Comparison of ENCODE assay signal across 25 cellular contexts in the genomic region with DNA sequence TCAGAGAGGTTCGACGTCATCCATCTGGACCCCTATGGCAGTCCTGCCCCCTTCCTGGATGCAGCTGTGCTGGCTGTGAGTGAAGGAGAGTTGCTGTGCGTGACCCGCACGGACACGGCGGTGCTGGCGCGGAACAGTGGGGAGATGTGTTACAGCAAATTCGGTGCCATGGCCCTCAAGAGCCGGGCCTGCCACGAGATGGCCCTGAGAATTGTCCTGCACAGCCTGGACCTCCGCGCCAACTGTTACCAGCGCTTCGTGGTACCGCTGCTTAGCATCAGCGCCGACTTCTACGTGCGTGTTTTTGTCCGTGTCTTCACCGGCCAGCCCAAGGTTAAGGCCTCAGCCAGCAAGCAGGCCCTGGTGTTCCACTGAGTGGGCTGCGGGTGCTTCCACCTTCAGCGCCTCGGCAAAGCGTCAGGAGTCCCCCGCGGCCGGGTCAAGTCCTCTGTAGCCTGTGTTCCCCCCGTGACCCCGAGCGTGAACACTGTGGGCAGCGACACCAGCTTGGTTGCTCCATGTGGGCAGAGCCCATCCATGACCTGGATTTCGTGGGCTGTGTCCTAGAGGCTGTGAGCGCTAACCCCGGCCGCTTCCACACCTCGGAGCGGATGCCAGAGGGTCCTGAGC.
"Had no signal": no experiment of that assay in that cellular context is flagged by ENCODE, and none has a peak within 500 bp of the region (broad histone marks: within the 10 kb centered on the region; RNA-seq: fewer than 3 reads in every experiment).

No MANE protein-coding gene starts in this region.

- H3K4me1 ChIP-seq: esophagus muscularis mucosa, foreskin keratinocyte, gastrocnemius medialis had no signal

- DNase-seq: activated CD4-positive, alpha-beta memory T cell treated with anti-CD3 and anti-CD28 coated beads for 36 hours; activated CD4-positive, alpha-beta T cell treated with anti-CD3 and anti-CD28 coated beads for 36 hours; activated CD4-positive, alpha-beta T cell treated with anti-CD3 and anti-CD28 coated beads, Interleukin-2, amount 10 ng/mL, durations not matched to agents 24 days and 14 days; activated CD4-positive, CD25-positive, alpha-beta regulatory T cell; activated CD4-positive, CD25-positive, alpha-beta regulatory T cell treated with anti-CD3 and anti-CD28 coated beads, Interleukin-2, amount 50 U/mL, for 72 hours; activated CD8-positive, alpha-beta memory T cell treated with anti-CD3 and anti-CD28 coated beads, Interleukin-2, amount 10 ng/mL, durations not matched to agents 7 days and 5 days; activated CD8-positive, alpha-beta memory T cell treated with anti-CD3 and anti-CD28 coated beads, Interleukin-2, amount 50 U/mL, for 4 hours; activated CD8-positive, alpha-beta T cell treated with anti-CD3 and anti-CD28 coated beads, Interleukin-2, amount 10 ng/mL, durations not matched to agents 7 days and 5 days; activated effector memory CD4-positive, alpha-beta T cell treated with anti-CD3 and anti-CD28 coated beads, Interleukin-2, amount 50 U/mL, for 16 hours; activated naive CD4-positive, alpha-beta T cell treated with anti-CD3 and anti-CD28 coated beads, Interleukin-2, amount 50 U/mL, for 16 hours; activated naive CD4-positive, alpha-beta T cell treated with Interleukin-2 at 50 U/mL for 16 hours; activated T-cell treated with anti-CD3 and anti-CD28 coated beads, Interleukin-2, amount 50 U/mL, for 1 hour; activated T-cell treated with anti-CD3 and anti-CD28 coated beads, Interleukin-2, amount 50 U/mL, for 48 hours; amniotic stem cell; anterior cingulate cortex; brain microvascular endothelial cell; cortex of kidney; dermis blood vessel endothelial cell; effector CD4-positive, alpha-beta T cell; effector memory CD8-positive, alpha-beta T cell; erythroblast; foreskin keratinocyte; gastrocnemius medialis; T-helper 2 cell had no signal

- H3K36me3 ChIP-seq: brain microvascular endothelial cell, esophagus muscularis mucosa, gastrocnemius medialis had no signal

- ATAC-seq: activated CD4-positive, alpha-beta T cell treated with anti-CD3 and anti-CD28 coated beads for 36 hours; activated CD8-positive, alpha-beta memory T cell treated with anti-CD3 and anti-CD28 coated beads, Interleukin-2, amount 10 ng/mL, durations not matched to agents 7 days and 5 days; activated CD8-positive, alpha-beta T cell treated with anti-CD3 and anti-CD28 coated beads, Interleukin-2, amount 10 ng/mL, durations not matched to agents 7 days and 5 days; effector memory CD8-positive, alpha-beta T cell; foreskin keratinocyte; gastrocnemius medialis had no signal

- H3K9me3 ChIP-seq: gastrocnemius medialis had no signal

- H3K27ac ChIP-seq: brain microvascular endothelial cell, esophagus muscularis mucosa, foreskin keratinocyte, gastrocnemius medialis had no signal

- H3K4me3 ChIP-seq: esophagus muscularis mucosa, gastrocnemius medialis had no signal

- H3K27me3 ChIP-seq: brain microvascular endothelial cell, esophagus muscularis mucosa, foreskin keratinocyte, gastrocnemius medialis had no signal
